In genomic region chr14:77541905-77542304, GRCh38 we compare ENCODE assay signal across 10 cellular contexts. TPM values are rescaled to one million over a fixed set of nuclear protein-coding genes. Genes with fewer than 3 reads are reported as not detected.
A peak's percentile ranks its signal among the peaks of the same experiment; 100 is the strongest.
DNase-seq lines count a peak whose midpoint lies in the region; ATAC-seq, FAIRE-seq and TF ChIP-seq lines count a peak whose summit lies in the region.
"Had no signal": no experiment of that assay in that cellular context is flagged by ENCODE, and none has a peak within 500 bp of the region (broad histone marks: within the 10 kb centered on the region; RNA-seq: fewer than 3 reads in every experiment).

No MANE protein-coding gene starts in this region.

- H3K4me1 ChIP-seq in right lobe of liver (no peaks in the 10 kb centered on the region), HepG2 (ENCODE audit: insufficient read depth, low read length) (peaks cover 14% of the 10 kb centered on the region), esophagus squamous epithelium (peaks cover 0 to 17% (median 9%) of the 10 kb centered on the region in 3 donors), vagina (peaks cover 24% of the 10 kb centered on the region)

- POLR2A ChIA-PET in HepG2 (lab: Yijun Ruan, JAX): no interaction called here

- H2AFZ ChIP-seq in HepG2 (ENCODE audit: low read length): no peak overlapping the region

- no peak for TF ChIP-seq EP300 in HepG2 (IDR thresholded peaks at IDR 0.05; ENCODE audit: low read depth in 2 of 2, low read length in 2 of 2)
- no peak for TF ChIP-seq EP300 in HepG2 (CRISPR knock-in tag; IDR thresholded peaks at IDR 0.05; ENCODE audit: borderline replicate concordance)

- H3K36me3 ChIP-seq in right lobe of liver (no peaks in the 10 kb centered on the region), HepG2 (replicated peaks in 1 of 2; ENCODE audit: control insufficient read depth in 1 of 2, insufficient read depth in 2 of 2, low read length in 2 of 2) (0 out of 5 replicates have a peak, but pooled peaks cover 0 to 1% of the 10 kb centered on the region in 2 experiments), esophagus squamous epithelium (peaks cover 0 to 76% (median 3%) of the 10 kb centered on the region in 3 donors), vagina (peaks cover 0 to 6% of the 10 kb centered on the region in 2 donors)

- no TSS peak for BruUV-seq in HepG2 (replicated peaks; lab: Mats Ljungman, UMichigan)

- H3K27me3 ChIP-seq in right lobe of liver (no peaks in the 10 kb centered on the region), HepG2 (ENCODE audit: control insufficient read depth in 1 of 2, insufficient read depth in 2 of 2, low read length in 2 of 2) (no peaks in the 10 kb centered on the region), esophagus squamous epithelium (no peaks in the 10 kb centered on the region), vagina (no peaks in the 10 kb centered on the region)

- DNase-seq in right lobe of liver (no peak), HepG2 (ENCODE audit: low spot score) (no peak), esophagus squamous epithelium (lab: John Stamatoyannopoulos, UW) (no peak), vagina (ENCODE audit: extremely low spot score in 2 of 2) (no peak), GM19238 (ENCODE audit: insufficient read length, low spot score) (no peak), mesenteric fat pad (ENCODE audit: low spot score) (no peak)
- DNase-seq in central memory CD4-positive, alpha-beta T cell: no peak

- H3K9me3 ChIP-seq in right lobe of liver (no peaks in the 10 kb centered on the region), HepG2 (ENCODE audit: low read length) (no peaks in the 10 kb centered on the region), esophagus squamous epithelium (no peaks in the 10 kb centered on the region), vagina (no peaks in the 10 kb centered on the region)

- no peak for FAIRE-seq in HepG2 (lab: Jason Lieb, UNC)

- WGBS in right lobe of liver (ENCODE audit: insufficient coverage, low coverage, low lambda C conversion rate, missing lambda C conversion rate): 70% methylated on average over 4 of the region's 4 CpGs
- 99% methylated on average over 4 of the region's 4 CpGs for WGBS in HepG2 (ENCODE audit: low lambda C conversion rate)
- 92 to 95% methylated on average over 2 to 3 of the region's 4 CpGs for WGBS in esophagus squamous epithelium, 2 donors

- CTCF ChIA-PET in HepG2 (lab: Yijun Ruan, JAX; ENCODE audit: low intra/inter-chr PET ratio, low total read pairs): no interaction called here

- TF ChIP-seq POLR2A in right lobe of liver (IDR thresholded peaks at IDR 0.05) (no peak), HepG2 (IDR thresholded peaks at IDR 0.05; ENCODE audit: insufficient read depth in 1 of 2, low read depth in 2 of 2, low read length in 2 of 2) (no peak), esophagus squamous epithelium (IDR thresholded peaks at IDR 0.05) (no peak), vagina (IDR thresholded peaks at IDR 0.05) (no peak)

- H3K4me2 ChIP-seq in HepG2 (ENCODE audit: low read depth, low read length): no peak overlapping the region
- H3K4me2 ChIP-seq: KMS-11 had no signal

- peak in 1 of 4 donors; percentile 19 for ATAC-seq in right lobe of liver
- no peak for ATAC-seq in HepG2
- ATAC-seq in HG03571 (IDR thresholded peaks at IDR 0.05; ENCODE audit: unreplicated experiment): peak; percentile 71

- TF ChIP-seq CTCF in right lobe of liver (IDR thresholded peaks at IDR 0.05) (no peak), HepG2 (CRISPR knock-in tag; IDR thresholded peaks at IDR 0.05) (no peak), esophagus squamous epithelium (IDR thresholded peaks at IDR 0.05) (no peak), vagina (IDR thresholded peaks at IDR 0.05) (no peak)

- H4K20me1 ChIP-seq in HepG2 (ENCODE audit: insufficient read depth, low read length): no peaks in the 10 kb centered on the region

- no peaks in the 10 kb centered on the region for H3K79me2 ChIP-seq in HepG2 (ENCODE audit: insufficient read depth, low read length)

- TF ChIP-seq RAD21 in HepG2 (CRISPR knock-in tag; IDR thresholded peaks at IDR 0.05): no peak

- peak overlapping the region in 2 of 3 donors; percentile 10 to 19 for H3K27ac ChIP-seq in right lobe of liver
- H3K27ac ChIP-seq in HepG2 (ENCODE audit: extremely low read length, insufficient read depth, low read length): no peak overlapping the region
- peak overlapping the region; percentile 3 to 69 (median 56) for H3K27ac ChIP-seq in esophagus squamous epithelium
- H3K27ac ChIP-seq in vagina: peak overlapping the region; percentile 60
- H3K27ac ChIP-seq: KMS-11 had no signal

- H3K9ac ChIP-seq in HepG2 (ENCODE audit: insufficient read depth, low read depth, low read length): no peak overlapping the region
- H3K9ac ChIP-seq: KMS-11 had no signal

- in situ Hi-C loops in HepG2 (cut with HindIII; ENCODE audit: extremely low pct_ligation_motif_present, low pct_unique_long_range_greater_than_20kb): loop anchor here (10.0 kb wide), 1 partner anchor 237 kb away; no protein-coding TSS in a partner anchor

- intact Hi-C loops in right lobe of liver (cut with DNase I): no loop called here
- intact Hi-C loops in HepG2 (cut with micrococcal nuclease; ENCODE audit: unreplicated experiment): no loop called here
- intact Hi-C loops in esophagus squamous epithelium (cut with DNase I): loop anchor here (10.0 kb wide), 1 partner anchor 77 kb away; no protein-coding TSS in a partner anchor
- intact Hi-C loops in vagina (cut with DNase I): no loop called here

- H3K4me3 ChIP-seq in right lobe of liver (no peak overlapping the region), HepG2 (replicated peaks in 1 of 3; ENCODE audit: insufficient read depth in 1 of 3, low read depth in 2 of 3, low read length in 3 of 3) (no peak overlapping the region), esophagus squamous epithelium (no peak overlapping the region), vagina (no peak overlapping the region)

TF ChIP-seq in HepG2, 621 proteins besides CTCF, POLR2A, EP300 and RAD21:
- TF ChIP-seq PLRG1 (conservative IDR thresholded peaks at IDR 0.05) (no peak), ELF1 (CRISPR knock-in tag; IDR thresholded peaks at IDR 0.05) (no peak)
TF ChIP-seq in HepG2: peak in this region for 0.

RNA-seq across cellular contexts. Expression of gene ISM2, which starts 43.3 kb away (rescaled TPM):
- total RNA-seq in right lobe of liver (under 1 TPM in 1 of 6 experiments, not detected in 5; 0.37 TPM), HepG2 (2016; rRNA removed; fragmentation: Illumina TruSeq; extraction: Trizol) (0.83 and 1.8 TPM in 2 replicates), esophagus squamous epithelium (1 to 10 TPM in 2 of 4 donors, not detected in 2; 1.6 to 1.7 TPM), vagina (3.9 TPM), mesenteric fat pad (not detected)
- 0.20 and 0.44 TPM in 2 replicates for total RNA-seq in HepG2 (2016; cell fraction: cytosol; rRNA removed; fragmentation: Illumina TruSeq; extraction: Trizol; ENCODE audit: low read depth)
- 0.56 and 1.8 TPM in 2 replicates for total RNA-seq in HepG2 (2016; cell fraction: insoluble cytoplasmic fraction; rRNA removed; fragmentation: Illumina TruSeq; extraction: Trizol)
- 0.46 and 0.55 TPM in 2 replicates for total RNA-seq in HepG2 (2016; cell fraction: membrane; rRNA removed; fragmentation: Illumina TruSeq; extraction: Trizol)
- 1.4 TPM in 2 replicates for total RNA-seq in HepG2 (2016; cell fraction: nucleus; rRNA removed; fragmentation: Illumina TruSeq; extraction: Trizol)
- polyA plus RNA-seq in HepG2 (2011; rRNA removed): 40.7 and 43.2 TPM in 2 replicates
- polyA plus RNA-seq in HepG2 (2011; cell fraction: cytosol; rRNA removed): 17.0 and 22.7 TPM in 2 replicates
- 47.8 and 68.7 TPM in 2 replicates for polyA plus RNA-seq in HepG2 (2011; cell fraction: nucleus; rRNA removed)
- 59.6 and 62.7 TPM in 2 replicates for polyA plus RNA-seq in HepG2 (2012)
- 0.08 and 0.19 TPM in 2 replicates for polyA plus RNA-seq in HepG2 (2016; cell fraction: cytosol; fragmentation: Illumina TruSeq; extraction: Trizol; ENCODE audit: low read depth)
- polyA plus RNA-seq in HepG2 (2016; cell fraction: insoluble cytoplasmic fraction; fragmentation: Illumina TruSeq; extraction: Trizol; ENCODE audit: low read depth): 0.53 and 0.60 TPM in 2 replicates
- polyA plus RNA-seq in HepG2 (2016; cell fraction: membrane; fragmentation: Illumina TruSeq; extraction: Trizol; ENCODE audit: low read depth): 0.16 and 0.26 TPM in 2 replicates
- 2.1 and 2.3 TPM in 2 replicates for polyA plus RNA-seq in HepG2 (2016; cell fraction: nucleus; fragmentation: Illumina TruSeq; extraction: Trizol; ENCODE audit: insufficient read depth, low read depth)
- 0.09 and 81.0 TPM in 2 replicates for polyA minus RNA-seq in HepG2 (2011; rRNA and poly(A)+ RNA removed; ENCODE audit: low replicate concordance)
- polyA minus RNA-seq in HepG2 (2011; cell fraction: cytosol; rRNA and poly(A)+ RNA removed): 31.8 and 33.0 TPM in 2 replicates
- polyA minus RNA-seq in HepG2 (2011; cell fraction: nucleus; rRNA and poly(A)+ RNA removed): 18.5 and 28.2 TPM in 2 replicates
- total RNA-seq: T-helper 2 cell treated with Interferon-gamma antibody and Interleukin-4, amounts not matched to agents 100 ng/mL and 5 ng/mL, for 36 hours had no signal
